Comparison of ENCODE assay signal across 17 cellular contexts in genomic region chr14:39843881-39844280, GRCh38.
DNase-seq lines count a peak whose midpoint lies in the region; ATAC-seq and TF ChIP-seq lines count a peak whose summit lies in the region.
"Had no signal": no experiment of that assay in that cellular context is flagged by ENCODE, and none has a peak within 500 bp of the region (broad histone marks: within the 10 kb centered on the region; RNA-seq: fewer than 3 reads in every experiment).

No MANE protein-coding gene starts in this region.

- CTCF ChIA-PET in Caco-2 (lab: Charles Lee), result no interaction called here
- CTCF ChIA-PET in activated CD4-positive, alpha-beta T cell treated with anti-CD3 and anti-CD28 coated beads, Interleukin-2, amount 10 ng/mL, durations not matched to agents 7 days and 5 days (lab: Charles Lee), result no interaction called here

- no peak for ATAC-seq in HG02884 (IDR thresholded peaks at IDR 0.05; ENCODE audit: unreplicated experiment)
- ATAC-seq in HG03045 (IDR thresholded peaks at IDR 0.05; ENCODE audit: unreplicated experiment), result no peak
- no peak for ATAC-seq in HG02588 (IDR thresholded peaks at IDR 0.05; ENCODE audit: unreplicated experiment)

- no peaks in the 10 kb centered on the region for H3K4me1 ChIP-seq in Caco-2

- H3K27ac Mint-ChIP-seq in Caco-2 (ENCODE audit: unreplicated experiment) (peak overlapping the region; percentile 45), neural crest cell (ENCODE audit: unreplicated experiment) (peak overlapping the region; percentile 77)
- H3K27ac Mint-ChIP-seq in activated CD4-positive, alpha-beta T cell treated with anti-CD3 and anti-CD28 coated beads, Interleukin-2, amount 10 ng/mL, durations not matched to agents 7 days and 5 days, result no peak overlapping the region
- H3K27ac Mint-ChIP-seq: CD4-positive, alpha-beta T cell; H9; IgD-negative memory B cell had no signal

- H3K36me3 Mint-ChIP-seq in Caco-2 (ENCODE audit: insufficient read depth, unreplicated experiment) (no peaks in the 10 kb centered on the region), neural crest cell (ENCODE audit: low read depth) (no peaks in the 10 kb centered on the region)
- no peaks in the 10 kb centered on the region for H3K36me3 Mint-ChIP-seq in activated CD4-positive, alpha-beta T cell treated with anti-CD3 and anti-CD28 coated beads, Interleukin-2, amount 10 ng/mL, durations not matched to agents 7 days and 5 days (ENCODE audit: low read depth)
- H3K36me3 Mint-ChIP-seq: IgD-negative memory B cell had no signal

- H3K4me1 Mint-ChIP-seq in Caco-2 (ENCODE audit: low read depth, unreplicated experiment) (peaks cover 5% of the 10 kb centered on the region), neural crest cell (peaks cover 6% of the 10 kb centered on the region)
- no peaks in the 10 kb centered on the region for H3K4me1 Mint-ChIP-seq in activated CD4-positive, alpha-beta T cell treated with anti-CD3 and anti-CD28 coated beads, Interleukin-2, amount 10 ng/mL, durations not matched to agents 7 days and 5 days
- H3K4me1 Mint-ChIP-seq: IgD-negative memory B cell had no signal

- H3K9me3 Mint-ChIP-seq in Caco-2 (ENCODE audit: unreplicated experiment) (no peaks in the 10 kb centered on the region), neural crest cell (peaks cover 4% of the 10 kb centered on the region)
- H3K9me3 Mint-ChIP-seq in activated CD4-positive, alpha-beta T cell treated with anti-CD3 and anti-CD28 coated beads, Interleukin-2, amount 10 ng/mL, durations not matched to agents 7 days and 5 days, result no peaks in the 10 kb centered on the region
- H3K9me3 Mint-ChIP-seq: CD4-positive, alpha-beta T cell; H9 had no signal

- no peak overlapping the region for H3K4me3 Mint-ChIP-seq in Caco-2 (ENCODE audit: unreplicated experiment)
- H3K4me3 Mint-ChIP-seq in neural crest cell, result no peak overlapping the region
- no peak overlapping the region for H3K4me3 Mint-ChIP-seq in activated CD4-positive, alpha-beta T cell treated with anti-CD3 and anti-CD28 coated beads, Interleukin-2, amount 10 ng/mL, durations not matched to agents 7 days and 5 days
- H3K4me3 Mint-ChIP-seq: CD4-positive, alpha-beta T cell; H9 had no signal

- H3K27me3 Mint-ChIP-seq in Caco-2 (ENCODE audit: insufficient read depth, unreplicated experiment) (peaks cover 4% of the 10 kb centered on the region), neural crest cell (ENCODE audit: low read depth) (no peaks in the 10 kb centered on the region)
- no peaks in the 10 kb centered on the region for H3K27me3 Mint-ChIP-seq in activated CD4-positive, alpha-beta T cell treated with anti-CD3 and anti-CD28 coated beads, Interleukin-2, amount 10 ng/mL, durations not matched to agents 7 days and 5 days
- H3K27me3 Mint-ChIP-seq: CD4-positive, alpha-beta T cell; IgD-negative memory B cell had no signal

- DNase-seq in Caco-2, result no peak
- DNase-seq in ELF-1 (ENCODE audit: low read depth, low spot score), result peak; percentile 3
- peak; percentile 76 for DNase-seq in SK-N-DZ (ENCODE audit: low spot score)
- DNase-seq in neural crest cell (ENCODE audit: low read depth, low spot score), result no peak
- no peak for DNase-seq in activated CD4-positive, alpha-beta T cell treated with anti-CD3 and anti-CD28 coated beads, Interleukin-2, amount 10 ng/mL, durations not matched to agents 7 days and 5 days
- DNase-seq: ACHN; AML-193; CD4-positive, alpha-beta T cell; DMS153; DMS79; GF-D8; H9; KBM-7 had no signal

- TF ChIP-seq CTCF in Caco-2 (IDR thresholded peaks at IDR 0.05; ENCODE audit: insufficient read depth in 1 of 2, low read depth in 1 of 2, low read length in 1 of 2, severe bottlenecking in 1 of 2, unreplicated experiment in 1 of 2) (no peak), neural crest cell (conservative IDR thresholded peaks at IDR 0.05) (no peak)

- intact Hi-C loops in Caco-2 (cut with micrococcal nuclease; ENCODE audit: unreplicated experiment), result no loop called here

- no peaks in the 10 kb centered on the region for H3K27me3 ChIP-seq in Caco-2 (replicated peaks; ENCODE audit: control insufficient read depth, insufficient read depth, low read length)

- no TSS peak for BruUV-seq in Caco-2 (replicated peaks; lab: Mats Ljungman, UMichigan)

- H3K36me3 ChIP-seq in Caco-2 (ENCODE audit: control insufficient read depth, insufficient read depth, low read length), result no peaks in the 10 kb centered on the region

- no peak overlapping the region for H3K4me3 ChIP-seq in Caco-2 (ENCODE audit: low read depth, low read length)

- POLR2A ChIA-PET in Caco-2 (lab: Charles Lee), result no interaction called here
- POLR2A ChIA-PET in activated CD4-positive, alpha-beta T cell treated with anti-CD3 and anti-CD28 coated beads, Interleukin-2, amount 10 ng/mL, durations not matched to agents 7 days and 5 days (lab: Charles Lee), result no interaction called here

- H3K9me3 ChIP-seq in Caco-2, result no peaks in the 10 kb centered on the region

Comparison
In these comparisons a context has a peak if more than half of its experiments do, and no peak if none do; other contexts are left out.
1. DNase-seq: peak in ELF-1 (single experiment) and SK-N-DZ (single experiment); none in Caco-2 (0 of 2), neural crest cell (single experiment) and activated CD4-positive, alpha-beta T cell treated with anti-CD3 and anti-CD28 coated beads, Interleukin-2, amount 10 ng/mL, durations not matched to agents 7 days and 5 days (single experiment).